ENCODE assay signal across 1 cellular context in the genomic region with DNA sequence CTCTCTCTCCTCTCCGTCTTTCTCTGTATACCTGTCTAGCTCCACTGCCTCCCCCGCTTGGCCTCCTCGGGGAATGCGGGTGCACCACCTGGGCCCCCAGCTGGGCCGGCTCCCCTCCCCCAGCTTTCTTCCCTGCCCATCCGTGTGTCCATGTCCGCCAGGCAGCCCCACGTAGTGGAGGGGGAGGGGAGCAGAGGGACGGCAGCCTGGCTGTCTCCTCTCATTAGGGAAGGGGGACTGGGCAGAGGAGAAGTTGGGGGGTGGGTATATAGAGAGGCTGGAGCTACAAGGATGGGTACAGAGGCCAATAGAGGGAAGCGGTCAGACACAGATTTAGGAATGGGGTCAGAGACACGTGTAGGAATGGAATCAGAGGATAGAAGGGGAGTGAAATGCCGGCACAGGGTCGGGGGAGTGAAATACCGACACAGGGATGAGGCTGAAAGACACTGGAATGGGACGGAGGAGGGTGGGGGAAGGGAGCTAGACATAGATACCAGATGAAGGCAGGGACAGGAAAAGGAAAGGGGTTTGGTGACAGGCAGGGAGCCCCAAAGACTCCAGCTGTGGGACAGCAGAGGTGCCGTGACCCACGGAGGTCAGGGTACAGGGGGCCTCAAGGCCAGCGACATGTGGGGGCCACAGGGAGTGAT.
TF ChIP-seq lines count a peak whose summit lies in the region.

No MANE protein-coding gene starts in this region.

TF ChIP-seq in WTC11, 78 proteins besides CTCF, POLR2A, EP300 and RAD21 (continued from another document):
- TF ChIP-seq, protein P1, sequence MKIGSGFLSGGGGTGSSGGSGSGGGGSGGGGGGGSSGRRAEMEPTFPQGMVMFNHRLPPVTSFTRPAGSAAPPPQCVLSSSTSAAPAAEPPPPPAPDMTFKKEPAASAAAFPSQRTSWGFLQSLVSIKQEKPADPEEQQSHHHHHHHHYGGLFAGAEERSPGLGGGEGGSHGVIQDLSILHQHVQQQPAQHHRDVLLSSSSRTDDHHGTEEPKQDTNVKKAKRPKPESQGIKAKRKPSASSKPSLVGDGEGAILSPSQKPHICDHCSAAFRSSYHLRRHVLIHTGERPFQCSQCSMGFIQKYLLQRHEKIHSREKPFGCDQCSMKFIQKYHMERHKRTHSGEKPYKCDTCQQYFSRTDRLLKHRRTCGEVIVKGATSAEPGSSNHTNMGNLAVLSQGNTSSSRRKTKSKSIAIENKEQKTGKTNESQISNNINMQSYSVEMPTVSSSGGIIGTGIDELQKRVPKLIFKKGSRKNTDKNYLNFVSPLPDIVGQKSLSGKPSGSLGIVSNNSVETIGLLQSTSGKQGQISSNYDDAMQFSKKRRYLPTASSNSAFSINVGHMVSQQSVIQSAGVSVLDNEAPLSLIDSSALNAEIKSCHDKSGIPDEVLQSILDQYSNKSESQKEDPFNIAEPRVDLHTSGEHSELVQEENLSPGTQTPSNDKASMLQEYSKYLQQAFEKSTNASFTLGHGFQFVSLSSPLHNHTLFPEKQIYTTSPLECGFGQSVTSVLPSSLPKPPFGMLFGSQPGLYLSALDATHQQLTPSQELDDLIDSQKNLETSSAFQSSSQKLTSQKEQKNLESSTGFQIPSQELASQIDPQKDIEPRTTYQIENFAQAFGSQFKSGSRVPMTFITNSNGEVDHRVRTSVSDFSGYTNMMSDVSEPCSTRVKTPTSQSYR (CRISPR knock-in tag; IDR thresholded peaks at IDR 0.05): peak; percentile 62; the same call in 1 of the 2 replicates
- TF ChIP-seq ZNF671 (CRISPR knock-in tag; IDR thresholded peaks at IDR 0.05) (no peak), SP1 (CRISPR knock-in tag; conservative IDR thresholded peaks at IDR 0.05) (no peak), NR2C2 (CRISPR knock-in tag; IDR thresholded peaks at IDR 0.05) (no peak), ZNF423 (CRISPR knock-in tag; IDR thresholded peaks at IDR 0.05) (peak; percentile 54)
- TF ChIP-seq, protein P2, sequence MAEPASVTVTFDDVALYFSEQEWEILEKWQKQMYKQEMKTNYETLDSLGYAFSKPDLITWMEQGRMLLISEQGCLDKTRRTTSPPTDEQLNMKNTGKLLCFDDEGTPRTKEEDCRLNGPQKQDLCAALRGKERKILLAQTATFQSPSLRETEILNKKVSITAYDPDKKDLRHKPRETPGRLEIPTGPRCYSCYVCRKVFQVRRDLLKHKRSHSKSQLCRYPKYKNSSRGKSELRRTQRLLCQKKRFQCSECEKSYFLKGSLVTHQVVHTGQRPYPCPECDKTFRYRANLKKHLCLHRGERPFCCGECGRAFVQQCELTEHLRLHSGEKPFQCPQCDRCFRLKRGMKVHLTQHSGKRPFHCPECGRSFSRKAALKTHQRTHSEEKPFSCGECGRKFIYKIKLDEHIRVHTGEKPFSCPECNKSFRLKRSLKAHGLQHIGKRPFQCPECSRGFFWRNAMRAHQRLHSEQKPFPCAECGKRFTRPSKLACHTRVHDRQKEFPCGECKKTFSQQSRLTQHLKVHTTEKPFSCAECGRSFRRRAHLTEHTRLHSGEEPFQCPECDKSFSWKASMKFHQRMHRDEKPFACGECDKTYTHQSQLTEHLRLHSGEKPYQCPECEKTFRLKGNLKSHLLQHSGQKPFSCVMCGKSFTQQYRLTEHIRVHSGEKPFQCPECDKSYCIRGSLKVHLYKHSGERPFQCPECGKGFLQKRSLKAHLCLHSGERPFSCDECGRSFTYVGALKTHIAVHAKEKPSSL (CRISPR knock-in tag; conservative IDR thresholded peaks at IDR 0.05): no peak
- TF ChIP-seq, protein P3, sequence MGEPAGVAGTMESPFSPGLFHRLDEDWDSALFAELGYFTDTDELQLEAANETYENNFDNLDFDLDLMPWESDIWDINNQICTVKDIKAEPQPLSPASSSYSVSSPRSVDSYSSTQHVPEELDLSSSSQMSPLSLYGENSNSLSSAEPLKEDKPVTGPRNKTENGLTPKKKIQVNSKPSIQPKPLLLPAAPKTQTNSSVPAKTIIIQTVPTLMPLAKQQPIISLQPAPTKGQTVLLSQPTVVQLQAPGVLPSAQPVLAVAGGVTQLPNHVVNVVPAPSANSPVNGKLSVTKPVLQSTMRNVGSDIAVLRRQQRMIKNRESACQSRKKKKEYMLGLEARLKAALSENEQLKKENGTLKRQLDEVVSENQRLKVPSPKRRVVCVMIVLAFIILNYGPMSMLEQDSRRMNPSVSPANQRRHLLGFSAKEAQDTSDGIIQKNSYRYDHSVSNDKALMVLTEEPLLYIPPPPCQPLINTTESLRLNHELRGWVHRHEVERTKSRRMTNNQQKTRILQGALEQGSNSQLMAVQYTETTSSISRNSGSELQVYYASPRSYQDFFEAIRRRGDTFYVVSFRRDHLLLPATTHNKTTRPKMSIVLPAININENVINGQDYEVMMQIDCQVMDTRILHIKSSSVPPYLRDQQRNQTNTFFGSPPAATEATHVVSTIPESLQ (CRISPR knock-in tag; IDR thresholded peaks at IDR 0.05): no peak
- TF ChIP-seq, protein P4, sequence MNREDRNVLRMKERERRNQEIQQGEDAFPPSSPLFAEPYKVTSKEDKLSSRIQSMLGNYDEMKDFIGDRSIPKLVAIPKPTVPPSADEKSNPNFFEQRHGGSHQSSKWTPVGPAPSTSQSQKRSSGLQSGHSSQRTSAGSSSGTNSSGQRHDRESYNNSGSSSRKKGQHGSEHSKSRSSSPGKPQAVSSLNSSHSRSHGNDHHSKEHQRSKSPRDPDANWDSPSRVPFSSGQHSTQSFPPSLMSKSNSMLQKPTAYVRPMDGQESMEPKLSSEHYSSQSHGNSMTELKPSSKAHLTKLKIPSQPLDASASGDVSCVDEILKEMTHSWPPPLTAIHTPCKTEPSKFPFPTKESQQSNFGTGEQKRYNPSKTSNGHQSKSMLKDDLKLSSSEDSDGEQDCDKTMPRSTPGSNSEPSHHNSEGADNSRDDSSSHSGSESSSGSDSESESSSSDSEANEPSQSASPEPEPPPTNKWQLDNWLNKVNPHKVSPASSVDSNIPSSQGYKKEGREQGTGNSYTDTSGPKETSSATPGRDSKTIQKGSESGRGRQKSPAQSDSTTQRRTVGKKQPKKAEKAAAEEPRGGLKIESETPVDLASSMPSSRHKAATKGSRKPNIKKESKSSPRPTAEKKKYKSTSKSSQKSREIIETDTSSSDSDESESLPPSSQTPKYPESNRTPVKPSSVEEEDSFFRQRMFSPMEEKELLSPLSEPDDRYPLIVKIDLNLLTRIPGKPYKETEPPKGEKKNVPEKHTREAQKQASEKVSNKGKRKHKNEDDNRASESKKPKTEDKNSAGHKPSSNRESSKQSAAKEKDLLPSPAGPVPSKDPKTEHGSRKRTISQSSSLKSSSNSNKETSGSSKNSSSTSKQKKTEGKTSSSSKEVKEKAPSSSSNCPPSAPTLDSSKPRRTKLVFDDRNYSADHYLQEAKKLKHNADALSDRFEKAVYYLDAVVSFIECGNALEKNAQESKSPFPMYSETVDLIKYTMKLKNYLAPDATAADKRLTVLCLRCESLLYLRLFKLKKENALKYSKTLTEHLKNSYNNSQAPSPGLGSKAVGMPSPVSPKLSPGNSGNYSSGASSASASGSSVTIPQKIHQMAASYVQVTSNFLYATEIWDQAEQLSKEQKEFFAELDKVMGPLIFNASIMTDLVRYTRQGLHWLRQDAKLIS (CRISPR knock-in tag; IDR thresholded peaks at IDR 0.05; ENCODE audit: borderline replicate concordance): no peak
